In genomic region chr3:62318365-62318751, GRCh38 we compare ENCODE assay signal across 8 cellular contexts. TPM values are rescaled to one million over a fixed set of nuclear protein-coding genes. Genes with fewer than 3 reads are reported as not detected.
DNase-seq lines count a peak whose midpoint lies in the region; ATAC-seq, FAIRE-seq and TF ChIP-seq lines count a peak whose summit lies in the region.

No MANE protein-coding gene starts in this region.

- no peak overlapping the region for H2BK5ac ChIP-seq in mesendoderm (ENCODE audit: low read length)

- peaks cover 2% of the 10 kb centered on the region for H3K36me3 Mint-ChIP-seq in astrocyte (ENCODE audit: low read depth, unreplicated experiment)

- TF ChIP-seq POLR2A in HepG2 (IDR thresholded peaks at IDR 0.05; ENCODE audit: insufficient read depth in 1 of 2, low read depth in 2 of 2, low read length in 2 of 2) (no peak), vagina (IDR thresholded peaks at IDR 0.05) (no peak)

- H3K79me2 ChIP-seq in HepG2 (ENCODE audit: insufficient read depth, low read length) (no peaks in the 10 kb centered on the region), astrocyte (ENCODE audit: insufficient read depth, low read length) (no peaks in the 10 kb centered on the region), mesendoderm (ENCODE audit: control insufficient read depth, insufficient read depth, low read length) (no peaks in the 10 kb centered on the region)

- H4K8ac ChIP-seq in mesendoderm (ENCODE audit: low read depth, low read length): no peak overlapping the region

- H3K9ac ChIP-seq in liver (ENCODE audit: low read depth in 1 of 2, low read length in 2 of 2) (no peak overlapping the region), HepG2 (ENCODE audit: insufficient read depth, low read depth, low read length) (no peak overlapping the region), astrocyte (ENCODE audit: low read length) (peak overlapping the region; percentile 75), mesendoderm (ENCODE audit: low read length) (peak overlapping the region; percentile 66)

- H4K5ac ChIP-seq in mesendoderm (ENCODE audit: low read length): peak overlapping the region; percentile 88

- no peak for FAIRE-seq in HepG2 (lab: Jason Lieb, UNC)
- no peak for FAIRE-seq in astrocyte (lab: Jason Lieb, UNC)

- no peak overlapping the region for H3K18ac ChIP-seq in mesendoderm (ENCODE audit: low read length)

- no peak overlapping the region for H2AK5ac ChIP-seq in mesendoderm (ENCODE audit: low read length)

- in situ Hi-C loops in HepG2 (cut with HindIII; ENCODE audit: extremely low pct_ligation_motif_present, low pct_unique_long_range_greater_than_20kb): no loop called here

- TF ChIP-seq CTCF in liver (IDR thresholded peaks at IDR 0.05; ENCODE audit: low read depth, low read length, missing input control) (no peak), HepG2 (CRISPR knock-in tag; IDR thresholded peaks at IDR 0.05) (no peak), astrocyte (IDR thresholded peaks at IDR 0.05; ENCODE audit: insufficient read depth, low read depth, low read length) (no peak), vagina (IDR thresholded peaks at IDR 0.05) (no peak)

- H3K4ac ChIP-seq in mesendoderm (ENCODE audit: low read depth, low read length): no peak overlapping the region

- no peaks in the 10 kb centered on the region for H3K27me3 Mint-ChIP-seq in astrocyte (ENCODE audit: low read depth, unreplicated experiment)

- H3K9me3 ChIP-seq in liver (ENCODE audit: control insufficient read depth in 4 of 4, low read length in 3 of 4) (peaks cover 0 to 7% (median 0%) of the 10 kb centered on the region in 4 donors), HepG2 (ENCODE audit: low read length) (no peaks in the 10 kb centered on the region), astrocyte (ENCODE audit: insufficient read depth, low read depth, low read length) (no peaks in the 10 kb centered on the region), vagina (no peaks in the 10 kb centered on the region)

- no peak for TF ChIP-seq RAD21 in liver (IDR thresholded peaks at IDR 0.05)
- no peak for TF ChIP-seq RAD21 in HepG2 (CRISPR knock-in tag; IDR thresholded peaks at IDR 0.05)

- no peak for ATAC-seq in HepG2
- ATAC-seq in GM21423 (IDR thresholded peaks at IDR 0.05; ENCODE audit: unreplicated experiment): no peak

- no peaks in the 10 kb centered on the region for H3K4me1 Mint-ChIP-seq in astrocyte (ENCODE audit: low read depth, unreplicated experiment)

- DNase-seq in HepG2 (ENCODE audit: low spot score): no peak
- DNase-seq in astrocyte (ENCODE audit: low read depth): no peak
- no peak for DNase-seq in mesendoderm
- DNase-seq in vagina (ENCODE audit: extremely low spot score in 2 of 2): no peak
- no peak for DNase-seq in globus pallidus (ENCODE audit: low spot score)
- DNase-seq in NCI-H345 treated with DMSO at 0.1 percent for 48 hours (lab: John Stamatoyannopoulos, UW; ENCODE audit: unreplicated experiment): no peak

- peaks cover 2% of the 10 kb centered on the region for H3K9me3 Mint-ChIP-seq in astrocyte (ENCODE audit: unreplicated experiment)

- H3K56ac ChIP-seq in mesendoderm (ENCODE audit: low read length): peak overlapping the region; percentile 68

- no peak overlapping the region for H3K4me2 ChIP-seq in HepG2 (ENCODE audit: low read depth, low read length)
- peak overlapping the region; percentile 98 for H3K4me2 ChIP-seq in astrocyte (ENCODE audit: low read length)
- H3K4me2 ChIP-seq in mesendoderm (ENCODE audit: low read length): peak overlapping the region; percentile 70

- POLR2A ChIA-PET in HepG2 (lab: Yijun Ruan, JAX): no interaction called here

- no peaks in the 10 kb centered on the region for H3K79me1 ChIP-seq in mesendoderm (ENCODE audit: low read length)

- no peak overlapping the region for H3K23ac ChIP-seq in mesendoderm (ENCODE audit: low read length)

- H3K36me3 ChIP-seq in liver (ENCODE audit: control insufficient read depth in 4 of 4, insufficient read depth in 3 of 4, low read depth in 1 of 4, low read length in 3 of 4) (no peaks in the 10 kb centered on the region), HepG2 (replicated peaks in 1 of 2; ENCODE audit: control insufficient read depth in 1 of 2, insufficient read depth in 2 of 2, low read length in 2 of 2) (no peaks in the 10 kb centered on the region), astrocyte (ENCODE audit: insufficient read depth, low read length) (no peaks in the 10 kb centered on the region), mesendoderm (ENCODE audit: control insufficient read depth, insufficient read depth, low read length) (no peaks in the 10 kb centered on the region), vagina (peaks cover 0 to 5% of the 10 kb centered on the region in 2 donors)

- WGBS in liver: 41% methylated on average over 12 of the region's 12 CpGs
- 29% methylated on average over 12 of the region's 12 CpGs for WGBS in HepG2 (ENCODE audit: low lambda C conversion rate)
- no CpG with 5 or more reads among the region's 12 CpGs for WGBS in mesendoderm (ENCODE audit: extremely low coverage, insufficient coverage, low lambda C conversion rate)

- peaks cover 0 to 10% (median 9%) of the 10 kb centered on the region in 4 donors for H3K4me1 ChIP-seq in liver (ENCODE audit: control insufficient read depth in 4 of 4, insufficient read depth in 4 of 4, low read length in 3 of 4)
- H3K4me1 ChIP-seq in HepG2 (ENCODE audit: insufficient read depth, low read length): no peaks in the 10 kb centered on the region
- H3K4me1 ChIP-seq in astrocyte (ENCODE audit: insufficient read depth, low read length): peaks cover 2% of the 10 kb centered on the region
- H3K4me1 ChIP-seq in mesendoderm (ENCODE audit: control insufficient read depth, low read depth, low read length): peaks cover 3% of the 10 kb centered on the region
- no peaks in the 10 kb centered on the region for H3K4me1 ChIP-seq in vagina

- H2AFZ ChIP-seq in HepG2 (ENCODE audit: low read length) (no peak overlapping the region), astrocyte (ENCODE audit: low read depth, low read length) (peak overlapping the region; percentile 94)

- TF ChIP-seq EP300 in HepG2 (IDR thresholded peaks at IDR 0.05; ENCODE audit: low read depth in 2 of 2, low read length in 2 of 2) (no peak), HepG2 (CRISPR knock-in tag; IDR thresholded peaks at IDR 0.05; ENCODE audit: borderline replicate concordance) (no peak)

- no peak overlapping the region for H2BK120ac ChIP-seq in mesendoderm (ENCODE audit: low read depth, low read length)

- H4K20me1 ChIP-seq in HepG2 (ENCODE audit: insufficient read depth, low read length): no peaks in the 10 kb centered on the region
- no peaks in the 10 kb centered on the region for H4K20me1 ChIP-seq in astrocyte (ENCODE audit: insufficient read depth, low read length)

- CTCF ChIA-PET in HepG2 (lab: Yijun Ruan, JAX; ENCODE audit: low intra/inter-chr PET ratio, low total read pairs): no interaction called here

- BruUV-seq in HepG2 (replicated peaks; lab: Mats Ljungman, UMichigan): no TSS peak

- no peak overlapping the region for H2BK15ac ChIP-seq in mesendoderm (replicated peaks; ENCODE audit: low read depth)

- intact Hi-C loops in HepG2 (cut with micrococcal nuclease; ENCODE audit: unreplicated experiment) (no loop called here), vagina (cut with DNase I) (no loop called here)

- H3K27ac ChIP-seq in liver (ENCODE audit: low read depth in 1 of 2, low read length in 2 of 2): no peak overlapping the region
- H3K27ac ChIP-seq in HepG2 (ENCODE audit: extremely low read length, insufficient read depth, low read length): no peak overlapping the region
- no peak overlapping the region for H3K27ac ChIP-seq in astrocyte (ENCODE audit: low read depth, low read length)
- H3K27ac ChIP-seq in mesendoderm (ENCODE audit: low read depth, low read length): no peak overlapping the region
- no peak overlapping the region for H3K27ac ChIP-seq in vagina

- peaks cover 0 to 6% (median under 1%) of the 10 kb centered on the region in 4 donors for H3K27me3 ChIP-seq in liver (ENCODE audit: control insufficient read depth in 4 of 4, insufficient read depth in 4 of 4, low read length in 3 of 4)
- H3K27me3 ChIP-seq in HepG2 (ENCODE audit: control insufficient read depth in 1 of 2, insufficient read depth in 2 of 2, low read length in 2 of 2): no peaks in the 10 kb centered on the region
- H3K27me3 ChIP-seq in astrocyte (ENCODE audit: insufficient read depth, low read length): no peaks in the 10 kb centered on the region
- no peaks in the 10 kb centered on the region for H3K27me3 ChIP-seq in mesendoderm (ENCODE audit: insufficient read depth, low read length, poor library complexity)
- no peaks in the 10 kb centered on the region for H3K27me3 ChIP-seq in vagina

- H3K4me3 ChIP-seq in liver (ENCODE audit: low read depth in 1 of 3, low read length in 3 of 3) (peak overlapping the region; percentile 59 to 90 (median 64)), HepG2 (replicated peaks in 1 of 3; ENCODE audit: insufficient read depth in 1 of 3, low read depth in 2 of 3, low read length in 3 of 3) (no peak overlapping the region), astrocyte (ENCODE audit: insufficient read depth, low read depth, low read length) (peak overlapping the region; percentile 95), mesendoderm (ENCODE audit: low read length) (peak overlapping the region; percentile 50), vagina (peak overlapping the region; percentile 42 to 51)

- H3K4me3 Mint-ChIP-seq in astrocyte (ENCODE audit: unreplicated experiment): peak overlapping the region; percentile 100

- H3K27ac Mint-ChIP-seq in astrocyte (ENCODE audit: unreplicated experiment): peak overlapping the region; percentile 79

RNA-seq across cellular contexts. Expression of gene FEZF2, which starts 55.0 kb away (rescaled TPM):
- total RNA-seq in liver (not detected), HepG2 (2016; rRNA removed; fragmentation: Illumina TruSeq; extraction: Trizol) (not detected in 2 replicates), astrocyte (not detected in 2 replicates), vagina (not detected)
- polyA plus RNA-seq in liver (not detected), HepG2 (2011; rRNA removed) (not detected in 2 replicates)
- not detected in 2 replicates for total RNA-seq in HepG2 (2016; cell fraction: cytosol; rRNA removed; fragmentation: Illumina TruSeq; extraction: Trizol; ENCODE audit: low read depth)
- total RNA-seq in HepG2 (2016; cell fraction: insoluble cytoplasmic fraction; rRNA removed; fragmentation: Illumina TruSeq; extraction: Trizol): not detected in 2 replicates
- not detected in 2 replicates for total RNA-seq in HepG2 (2016; cell fraction: membrane; rRNA removed; fragmentation: Illumina TruSeq; extraction: Trizol)
- not detected in 2 replicates for total RNA-seq in HepG2 (2016; cell fraction: nucleus; rRNA removed; fragmentation: Illumina TruSeq; extraction: Trizol)
- polyA plus RNA-seq in HepG2 (2011; cell fraction: cytosol; rRNA removed): not detected in 2 replicates
- polyA plus RNA-seq in HepG2 (2011; cell fraction: nucleus; rRNA removed): not detected in 2 replicates
- not detected in 2 replicates for polyA plus RNA-seq in HepG2 (2012)
- not detected in 2 replicates for polyA plus RNA-seq in HepG2 (2016; cell fraction: cytosol; fragmentation: Illumina TruSeq; extraction: Trizol; ENCODE audit: low read depth)
- polyA plus RNA-seq in HepG2 (2016; cell fraction: insoluble cytoplasmic fraction; fragmentation: Illumina TruSeq; extraction: Trizol; ENCODE audit: low read depth): not detected in 2 replicates
- not detected in 2 replicates for polyA plus RNA-seq in HepG2 (2016; cell fraction: membrane; fragmentation: Illumina TruSeq; extraction: Trizol; ENCODE audit: low read depth)
- not detected in 2 replicates for polyA plus RNA-seq in HepG2 (2016; cell fraction: nucleus; fragmentation: Illumina TruSeq; extraction: Trizol; ENCODE audit: insufficient read depth, low read depth)
- not detected in 2 replicates for polyA minus RNA-seq in HepG2 (2011; rRNA and poly(A)+ RNA removed; ENCODE audit: low replicate concordance)
- not detected in 2 replicates for polyA minus RNA-seq in HepG2 (2011; cell fraction: cytosol; rRNA and poly(A)+ RNA removed)
- polyA minus RNA-seq in HepG2 (2011; cell fraction: nucleus; rRNA and poly(A)+ RNA removed): not detected in 2 replicates
- polyA plus RNA-seq in mesendoderm (2013, experiment 1 of 2): not detected
- not detected for polyA plus RNA-seq in mesendoderm (2013, experiment 2 of 2)

Comparison
In these comparisons a context has a peak if more than half of its experiments do, and no peak if none do; other contexts are left out.
1. H3K4me3 ChIP-seq: peak in liver (3 of 3), astrocyte (single experiment), mesendoderm (single experiment) and vagina (2 of 2); none in HepG2 (0 of 3).
2. H3K9ac ChIP-seq: peak in astrocyte (single experiment) and mesendoderm (single experiment); none in liver (0 of 2) and HepG2 (single experiment).